1 cellular context compared by ENCODE assay signal in genomic region chr19:48158210-48158790, GRCh38.
TF ChIP-seq lines count a peak whose summit lies in the region.

No MANE protein-coding gene starts in this region.

TF ChIP-seq in A549, 52 proteins besides CTCF, POLR2A, EP300 and RAD21 (continued from another document):
- TF ChIP-seq CBX2 (IDR thresholded peaks at IDR 0.05; ENCODE audit: borderline replicate concordance, low read depth) (no peak), HEYL (CRISPR knock-in tag; IDR thresholded peaks at IDR 0.05) (no peak), MAFK (IDR thresholded peaks at IDR 0.05; ENCODE audit: partially characterized antibody) (no peak)
